ENCODE assay signal across 8 cellular contexts in the genomic region with DNA sequence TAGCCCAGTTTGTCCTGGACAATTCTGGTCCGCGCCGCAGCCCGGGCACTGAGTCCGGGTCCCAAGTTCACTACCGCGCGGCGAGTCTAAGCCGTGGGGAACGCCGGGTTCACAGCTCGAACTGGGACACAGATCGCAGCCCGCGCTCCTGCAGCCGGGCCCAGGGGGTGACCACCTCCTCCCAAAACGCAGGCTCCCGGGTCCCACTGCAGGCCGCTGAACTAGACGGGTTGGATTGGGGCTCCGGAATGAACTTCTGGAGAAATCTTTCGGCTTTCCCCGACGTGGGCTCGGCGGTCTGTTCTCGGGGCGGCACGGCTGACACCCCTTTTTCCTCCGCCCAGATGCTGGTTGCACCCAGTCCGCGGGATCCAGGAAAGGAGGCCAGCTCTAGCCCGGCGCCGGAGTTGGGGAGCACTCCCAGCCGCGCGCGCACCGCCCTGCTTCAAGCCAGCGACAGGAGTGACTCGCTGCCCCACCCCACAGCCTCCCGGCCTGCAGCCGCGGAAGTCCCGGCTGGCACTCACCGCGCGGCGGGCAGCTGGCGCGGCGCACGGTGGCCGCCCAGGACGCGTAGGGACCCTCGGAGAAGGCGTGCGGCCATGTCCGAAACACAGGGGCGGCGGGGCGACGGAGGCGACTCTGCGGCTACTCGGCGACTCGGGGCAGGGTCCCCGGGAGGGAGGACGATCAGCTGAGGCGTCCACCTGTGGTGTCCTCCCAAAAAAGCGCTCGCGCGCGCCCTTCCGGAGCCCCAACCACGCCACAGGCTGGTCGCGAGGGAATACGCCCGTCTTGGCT.
DNase-seq lines count a peak whose midpoint lies in the region; ATAC-seq and TF ChIP-seq lines count a peak whose summit lies in the region.

A gene (minus strand): TSS at position 788 of the 801 bp plus-strand sequence. CDS start 184 bp downstream, at position 604.

- ATAC-seq in stimulated activated naive CD8-positive, alpha-beta T cell treated with anti-CD3 and anti-CD28 coated beads, Interleukin-15, Interleukin-2, amounts not matched to agents 100 U/mL and 50 U/mL, for 24 hours = peak; percentile 84
- no peak for ATAC-seq in HG02588 (IDR thresholded peaks at IDR 0.05; ENCODE audit: unreplicated experiment)

- peak; percentile 1 for DNase-seq in stimulated activated CD4-positive, alpha-beta T cell treated with anti-CD3 and anti-CD28 coated beads, Interleukin-12 subunit alpha, Interleukin-12 subunit beta, amount 100 ng/mL, for 4 hours
- no peak for DNase-seq in stimulated activated CD4-positive, alpha-beta T cell treated with anti-CD3 and anti-CD28 coated beads, Interleukin-4, amount 100 ng/mL, for 24 hours
- DNase-seq in NCI-H510A (lab: John Stamatoyannopoulos, UW) (peak; percentile 32), cardiac fibroblast (ENCODE audit: low read depth in 2 of 2) (peak; percentile 4 to 13), kidney tubule cell (ENCODE audit: low spot score) (peak; percentile 69)
- DNase-seq in stimulated activated naive CD8-positive, alpha-beta T cell treated with anti-CD3 and anti-CD28 coated beads, Interleukin-15, Interleukin-2, amounts not matched to agents 100 U/mL and 50 U/mL, for 24 hours = peak; percentile 29
- DNase-seq in central memory CD4-positive, alpha-beta T cell = no peak

- TF ChIP-seq CTCF in cardiac fibroblast (IDR thresholded peaks at IDR 0.05; ENCODE audit: low read depth, low read length) = no peak

- H3K4me3 ChIP-seq in cardiac fibroblast (replicated peaks in 1 of 2; ENCODE audit: low read depth in 2 of 2, low read length in 2 of 2) = peak within 1 kb of the TSS; percentile 52 to 54

Comparison
In these comparisons a context has a peak if more than half of its experiments do, and no peak if none do; other contexts are left out.
1. DNase-seq: peak in stimulated activated CD4-positive, alpha-beta T cell treated with anti-CD3 and anti-CD28 coated beads, Interleukin-12 subunit alpha, Interleukin-12 subunit beta, amount 100 ng/mL, for 4 hours (single experiment), NCI-H510A (single experiment), cardiac fibroblast (2 of 2), kidney tubule cell (single experiment) and stimulated activated naive CD8-positive, alpha-beta T cell treated with anti-CD3 and anti-CD28 coated beads, Interleukin-15, Interleukin-2, amounts not matched to agents 100 U/mL and 50 U/mL, for 24 hours (single experiment); none in stimulated activated CD4-positive, alpha-beta T cell treated with anti-CD3 and anti-CD28 coated beads, Interleukin-4, amount 100 ng/mL, for 24 hours (single experiment) and central memory CD4-positive, alpha-beta T cell (single experiment).